Comparison of ENCODE assay signal across 8 cellular contexts in genomic region chr11:65424200-65425104, GRCh38. TPM values are rescaled to one million over a fixed set of nuclear protein-coding genes. Genes with fewer than 3 reads are reported as not detected.
DNase-seq lines count a peak whose midpoint lies in the region; ATAC-seq and TF ChIP-seq lines count a peak whose summit lies in the region.

No MANE protein-coding gene starts in this region.

- TSS peak; percentile 30 for BruUV-seq in Calu3 (replicated peaks; lab: Mats Ljungman, UMichigan)

- WGBS in right cardiac atrium = under 1% methylated on average over 18 of the region's 18 CpGs

- H3K36me3 Mint-ChIP-seq in Calu3 (ENCODE audit: insufficient read depth, unreplicated experiment) = peaks cover 97% of the 10 kb centered on the region
- peaks cover 67% of the 10 kb centered on the region for H3K36me3 Mint-ChIP-seq in activated naive CD8-positive, alpha-beta T cell treated with anti-CD3 and anti-CD28 coated beads for 36 hours

- no peaks in the 10 kb centered on the region for H3K9me3 Mint-ChIP-seq in Calu3 (ENCODE audit: low read depth, unreplicated experiment)
- peaks cover 5% of the 10 kb centered on the region for H3K9me3 Mint-ChIP-seq in activated naive CD8-positive, alpha-beta T cell treated with anti-CD3 and anti-CD28 coated beads for 36 hours

- peak overlapping the region; percentile 90 for H3K4me3 ChIP-seq in NT2/D1 (ENCODE audit: insufficient read length, low read depth)
- peak overlapping the region; percentile 83 for H3K4me3 ChIP-seq in right cardiac atrium (ENCODE audit: low read length)
- H3K4me3 ChIP-seq in skeletal muscle cell (ENCODE audit: low read depth, low read length) = peak overlapping the region; percentile 86

- CTCF ChIA-PET in Calu3 (lab: Charles Lee) = interaction anchor here (0.5 to 1.9 kb wide), 3 partner anchors 43 to 81 kb away, joined by 3 to 4 read pairs (median 4); no protein-coding TSS in a partner anchor

- peak overlapping the region; percentile 98 for H3K9ac ChIP-seq in NT2/D1 (ENCODE audit: insufficient read length, low read depth)

- peaks cover 7% of the 10 kb centered on the region for H3K4me1 ChIP-seq in NT2/D1 (ENCODE audit: insufficient read depth, insufficient read length)
- peaks cover 7% of the 10 kb centered on the region for H3K4me1 ChIP-seq in right cardiac atrium (ENCODE audit: control insufficient read depth, insufficient read depth, low read length)

- peaks cover 16% of the 10 kb centered on the region for H3K27me3 Mint-ChIP-seq in Calu3 (ENCODE audit: unreplicated experiment)
- H3K27me3 Mint-ChIP-seq in activated naive CD8-positive, alpha-beta T cell treated with anti-CD3 and anti-CD28 coated beads for 36 hours = peaks cover 28% of the 10 kb centered on the region

- peak overlapping the region; percentile 99 for H3K27ac Mint-ChIP-seq in Calu3 (ENCODE audit: unreplicated experiment)
- peak overlapping the region; percentile 99 for H3K27ac Mint-ChIP-seq in activated naive CD8-positive, alpha-beta T cell treated with anti-CD3 and anti-CD28 coated beads for 36 hours

- peak overlapping the region; percentile 90 for H3K4me3 Mint-ChIP-seq in Calu3 (ENCODE audit: low read depth, unreplicated experiment)
- H3K4me3 Mint-ChIP-seq in activated naive CD8-positive, alpha-beta T cell treated with anti-CD3 and anti-CD28 coated beads for 36 hours = peak overlapping the region; percentile 100

- peaks cover 54% of the 10 kb centered on the region for H3K4me1 Mint-ChIP-seq in Calu3 (ENCODE audit: low read depth, unreplicated experiment)
- peaks cover 71% of the 10 kb centered on the region for H3K4me1 Mint-ChIP-seq in activated naive CD8-positive, alpha-beta T cell treated with anti-CD3 and anti-CD28 coated beads for 36 hours

- H3K27ac ChIP-seq in right cardiac atrium (ENCODE audit: low read length) = peak overlapping the region; percentile 98

- H3K27me3 ChIP-seq in NT2/D1 (ENCODE audit: insufficient read depth, insufficient read length) = no peaks in the 10 kb centered on the region
- H3K27me3 ChIP-seq in right cardiac atrium (ENCODE audit: control insufficient read depth, insufficient read depth) = no peaks in the 10 kb centered on the region

- DNase-seq in Calu3 = no peak
- no peak for DNase-seq in NT2/D1 (ENCODE audit: low read depth, low spot score)
- DNase-seq in activated naive CD8-positive, alpha-beta T cell treated with anti-CD3 and anti-CD28 coated beads for 36 hours = peak; percentile 69
- DNase-seq in right cardiac atrium = peak; percentile 53 to 87 (median 82)
- DNase-seq in skeletal muscle cell (ENCODE audit: low read depth) = no peak
- no peak for DNase-seq in NCI-H1048 (lab: John Stamatoyannopoulos, UW)

- TF ChIP-seq CTCF in Calu3 (IDR thresholded peaks at IDR 0.05; ENCODE audit: unreplicated experiment) = no peak

- H3K36me3 ChIP-seq in NT2/D1 (ENCODE audit: insufficient read depth, insufficient read length, low read length) = peaks cover 36% of the 10 kb centered on the region

- intact Hi-C loops in Calu3 (cut with micrococcal nuclease; ENCODE audit: unreplicated experiment) = loop anchor here (1.0 kb wide), 1 partner anchor 77 kb away; no protein-coding TSS in a partner anchor
- intact Hi-C loops in right cardiac atrium (cut with DNase I) = loop anchor here in 2 of 4 donors (5.0 kb wide), 2 partner anchors 73 to 78 kb away; partner anchors contain the start of gene MALAT1 (in 1 of the 2)

- H3K9me3 ChIP-seq in NT2/D1 (ENCODE audit: insufficient read depth, low read length) (no peaks in the 10 kb centered on the region), right cardiac atrium (ENCODE audit: control insufficient read depth, low read length) (no peaks in the 10 kb centered on the region)

- no peak for ATAC-seq in right cardiac atrium
- ATAC-seq in HG03039 (IDR thresholded peaks at IDR 0.05; ENCODE audit: unreplicated experiment) = no peak
- ATAC-seq in HG02938 (IDR thresholded peaks at IDR 0.05; ENCODE audit: unreplicated experiment) = no peak

RNA-seq across cellular contexts. Expression of gene NEAT1, which starts 1.9 kb away (rescaled TPM):
- total RNA-seq in Calu3 (2022) (605 and 821 TPM in 2 replicates), right cardiac atrium (100 to 1,000 TPM; 346 to 441 (median 427) TPM)
- 100 to 1,000 TPM; 136 to 155 TPM for total RNA-seq in activated naive CD8-positive, alpha-beta T cell treated with anti-CD3 and anti-CD28 coated beads for 36 hours
- 441 TPM for polyA plus RNA-seq in right cardiac atrium

RNA-seq across cellular contexts. Expression of gene FRMD8, which starts 38.0 kb away (rescaled TPM):
- total RNA-seq in Calu3 (2022) (40.2 and 51.9 TPM in 2 replicates), right cardiac atrium (10 to 100 TPM; 12.2 to 16.1 (median 12.9) TPM)
- total RNA-seq in activated naive CD8-positive, alpha-beta T cell treated with anti-CD3 and anti-CD28 coated beads for 36 hours = 10 to 100 TPM; 33.1 to 36.3 TPM
- 9.3 TPM for polyA plus RNA-seq in right cardiac atrium

RNA-seq across cellular contexts. Expression of gene SLC25A45, which starts 42.0 kb away (rescaled TPM):
- total RNA-seq in Calu3 (2022) (2.9 and 4.0 TPM in 2 replicates), right cardiac atrium (1 to 10 TPM; 6.1 to 7.7 (median 7.4) TPM)
- 10 to 100 TPM; 15.4 to 15.7 TPM for total RNA-seq in activated naive CD8-positive, alpha-beta T cell treated with anti-CD3 and anti-CD28 coated beads for 36 hours
- 5.5 TPM for polyA plus RNA-seq in right cardiac atrium

Comparison
In these comparisons a context has a peak if more than half of its experiments do, and no peak if none do; other contexts are left out.
1. DNase-seq: peak in activated naive CD8-positive, alpha-beta T cell treated with anti-CD3 and anti-CD28 coated beads for 36 hours (single experiment) and right cardiac atrium (3 of 3); none in Calu3 (single experiment), NT2/D1 (single experiment), skeletal muscle cell (single experiment) and NCI-H1048 (single experiment).
2. Peak in every context shown above with its lines, with median percentiles within 50 percentile points of each other: H3K4me3 ChIP-seq.